In the genomic region with DNA sequence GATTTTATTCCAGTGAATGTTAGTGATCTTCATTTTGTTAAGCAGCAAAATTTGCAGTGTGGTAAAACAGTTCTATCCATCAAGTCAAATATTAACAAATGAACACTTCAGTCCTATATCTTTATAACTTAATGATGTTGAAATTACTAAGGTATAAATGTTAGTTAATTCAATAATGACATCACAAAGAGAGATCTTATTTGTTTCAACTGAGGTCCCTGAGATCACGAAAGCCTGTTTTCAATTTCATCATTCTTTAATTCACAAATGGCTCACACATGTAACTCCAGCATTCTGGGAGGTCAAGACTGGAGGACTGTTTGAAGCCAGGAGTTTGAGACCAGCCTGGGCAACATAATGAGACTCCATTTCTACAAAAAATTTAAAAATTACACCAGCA, we compare ENCODE assay signal across 2 cellular contexts.
TF ChIP-seq lines count a peak whose summit lies in the region.

No MANE protein-coding gene starts in this region.

TF ChIP-seq in IMR-90, 13 proteins besides CTCF, POLR2A, EP300 and RAD21:
- TF ChIP-seq MXI1 (IDR thresholded peaks at IDR 0.05; ENCODE audit: borderline replicate concordance, low read depth, low read length) (no peak), CEBPB (IDR thresholded peaks at IDR 0.05; ENCODE audit: low read depth, low read length) (no peak), NFE2L2 (IDR thresholded peaks at IDR 0.05; ENCODE audit: low read depth, low read length) (no peak), FOS (IDR thresholded peaks at IDR 0.05; ENCODE audit: low read depth, low read length) (no peak)

TF ChIP-seq in K562, 482 proteins besides CTCF, POLR2A, EP300 and RAD21:
- TF ChIP-seq ZNF717 (CRISPR knock-in tag; IDR thresholded peaks at IDR 0.05), result no peak
- TF ChIP-seq POLR2AphosphoS2 (IDR thresholded peaks at IDR 0.05; ENCODE audit: low read length), result no peak
- TF ChIP-seq TCF7L2 (IDR thresholded peaks at IDR 0.05; ENCODE audit: low read depth, low read length), result no peak
- TF ChIP-seq, protein P1, sequence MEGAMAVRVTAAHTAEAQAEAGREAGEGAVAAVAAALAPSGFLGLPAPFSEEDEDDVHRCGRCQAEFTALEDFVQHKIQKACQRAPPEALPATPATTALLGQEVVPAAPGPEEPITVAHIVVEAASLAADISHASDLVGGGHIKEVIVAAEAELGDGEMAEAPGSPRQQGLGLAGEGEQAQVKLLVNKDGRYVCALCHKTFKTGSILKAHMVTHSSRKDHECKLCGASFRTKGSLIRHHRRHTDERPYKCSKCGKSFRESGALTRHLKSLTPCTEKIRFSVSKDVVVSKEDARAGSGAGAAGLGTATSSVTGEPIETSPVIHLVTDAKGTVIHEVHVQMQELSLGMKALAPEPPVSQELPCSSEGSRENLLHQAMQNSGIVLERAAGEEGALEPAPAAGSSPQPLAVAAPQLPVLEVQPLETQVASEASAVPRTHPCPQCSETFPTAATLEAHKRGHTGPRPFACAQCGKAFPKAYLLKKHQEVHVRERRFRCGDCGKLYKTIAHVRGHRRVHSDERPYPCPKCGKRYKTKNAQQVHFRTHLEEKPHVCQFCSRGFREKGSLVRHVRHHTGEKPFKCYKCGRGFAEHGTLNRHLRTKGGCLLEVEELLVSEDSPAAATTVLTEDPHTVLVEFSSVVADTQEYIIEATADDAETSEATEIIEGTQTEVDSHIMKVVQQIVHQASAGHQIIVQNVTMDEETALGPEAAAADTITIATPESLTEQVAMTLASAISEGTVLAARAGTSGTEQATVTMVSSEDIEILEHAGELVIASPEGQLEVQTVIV (CRISPR knock-in tag; IDR thresholded peaks at IDR 0.05; ENCODE audit: borderline replicate concordance), result no peak
- no peak for TF ChIP-seq SOX6 (IDR thresholded peaks at IDR 0.05)
TF ChIP-seq in K562: peak in this region for 0.
